ENCODE assay signal across 1 cellular context in genomic region chr13:99260216-99260615, GRCh38.
TF ChIP-seq lines count a peak whose summit lies in the region.

No MANE protein-coding gene starts in this region.

TF ChIP-seq in SK-N-SH, 30 proteins besides CTCF, POLR2A, EP300 and RAD21:
- TF ChIP-seq, protein P1, sequence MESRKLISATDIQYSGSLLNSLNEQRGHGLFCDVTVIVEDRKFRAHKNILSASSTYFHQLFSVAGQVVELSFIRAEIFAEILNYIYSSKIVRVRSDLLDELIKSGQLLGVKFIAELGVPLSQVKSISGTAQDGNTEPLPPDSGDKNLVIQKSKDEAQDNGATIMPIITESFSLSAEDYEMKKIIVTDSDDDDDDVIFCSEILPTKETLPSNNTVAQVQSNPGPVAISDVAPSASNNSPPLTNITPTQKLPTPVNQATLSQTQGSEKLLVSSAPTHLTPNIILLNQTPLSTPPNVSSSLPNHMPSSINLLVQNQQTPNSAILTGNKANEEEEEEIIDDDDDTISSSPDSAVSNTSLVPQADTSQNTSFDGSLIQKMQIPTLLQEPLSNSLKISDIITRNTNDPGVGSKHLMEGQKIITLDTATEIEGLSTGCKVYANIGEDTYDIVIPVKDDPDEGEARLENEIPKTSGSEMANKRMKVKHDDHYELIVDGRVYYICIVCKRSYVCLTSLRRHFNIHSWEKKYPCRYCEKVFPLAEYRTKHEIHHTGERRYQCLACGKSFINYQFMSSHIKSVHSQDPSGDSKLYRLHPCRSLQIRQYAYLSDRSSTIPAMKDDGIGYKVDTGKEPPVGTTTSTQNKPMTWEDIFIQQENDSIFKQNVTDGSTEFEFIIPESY (IDR thresholded peaks at IDR 0.05; ENCODE audit: borderline replicate concordance, low read depth), result no peak
- TF ChIP-seq FOXM1 (IDR thresholded peaks at IDR 0.05; ENCODE audit: low read depth) (no peak), YY1 (IDR thresholded peaks at IDR 0.05; ENCODE audit: low read depth) (no peak), NFIC (IDR thresholded peaks at IDR 0.05; ENCODE audit: borderline replicate concordance) (no peak), SMC3 (IDR thresholded peaks at IDR 0.05; ENCODE audit: low read depth, low read length) (no peak), RCOR1 (IDR thresholded peaks at IDR 0.05; ENCODE audit: low read length) (no peak), TEAD4 (IDR thresholded peaks at IDR 0.05; ENCODE audit: borderline replicate concordance, insufficient read depth) (no peak), POLR2AphosphoS5 (IDR thresholded peaks at IDR 0.05; ENCODE audit: low read depth, low read length) (no peak), TAF1 (IDR thresholded peaks at IDR 0.05; ENCODE audit: borderline replicate concordance, low read depth, low read length) (no peak), GATA2 (CRISPR knock-in tag; IDR thresholded peaks at IDR 0.05) (no peak), PBX3 (IDR thresholded peaks at IDR 0.05) (no peak), RFX5 (IDR thresholded peaks at IDR 0.05; ENCODE audit: low read length) (no peak), TCF12 (IDR thresholded peaks at IDR 0.05) (no peak), JUND (IDR thresholded peaks at IDR 0.05) (no peak)
- TF ChIP-seq, protein P2, sequence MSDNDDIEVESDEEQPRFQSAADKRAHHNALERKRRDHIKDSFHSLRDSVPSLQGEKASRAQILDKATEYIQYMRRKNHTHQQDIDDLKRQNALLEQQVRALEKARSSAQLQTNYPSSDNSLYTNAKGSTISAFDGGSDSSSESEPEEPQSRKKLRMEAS (IDR thresholded peaks at IDR 0.05; ENCODE audit: low read depth), result no peak
